25 cellular contexts compared by ENCODE assay signal in genomic region chr7:67588631-67589030, GRCh38.
"Had no signal": no experiment of that assay in that cellular context is flagged by ENCODE, and none has a peak within 500 bp of the region (broad histone marks: within the 10 kb centered on the region; RNA-seq: fewer than 3 reads in every experiment).

No MANE protein-coding gene starts in this region.

- H3K36me3 Mint-ChIP-seq: activated naive CD4-positive, alpha-beta T cell treated with anti-CD3 and anti-CD28 coated beads, Interleukin-2, amount 10 ng/mL, durations not matched to agents 7 days and 5 days; activated naive CD8-positive, alpha-beta T cell treated with anti-CD3 and anti-CD28 coated beads, Interleukin-2, amount 10 ng/mL, durations not matched to agents 7 days and 5 days had no signal

- H3K4me1 Mint-ChIP-seq: activated CD4-positive, alpha-beta memory T cell treated with anti-CD3 and anti-CD28 coated beads, Interleukin-2, amount 10 ng/mL, durations not matched to agents 7 days and 5 days; activated CD4-positive, alpha-beta T cell treated with anti-CD3 and anti-CD28 coated beads for 36 hours; activated naive CD4-positive, alpha-beta T cell treated with anti-CD3 and anti-CD28 coated beads, Interleukin-2, amount 10 ng/mL, durations not matched to agents 7 days and 5 days; activated naive CD8-positive, alpha-beta T cell treated with anti-CD3 and anti-CD28 coated beads, Interleukin-2, amount 10 ng/mL, durations not matched to agents 7 days and 5 days had no signal

- H3K4me3 ChIP-seq: adrenal gland, breast epithelium, Peyer's patch, SJCRH30 had no signal

- H3K36me3 ChIP-seq: adrenal gland, breast epithelium, Peyer's patch, SJCRH30 had no signal

- H3K9me3 ChIP-seq: adrenal gland, SK-N-SH had no signal

- DNase-seq: activated CD4-positive, alpha-beta memory T cell treated with anti-CD3 and anti-CD28 coated beads, Interleukin-2, amount 10 ng/mL, durations not matched to agents 7 days and 5 days; activated CD4-positive, alpha-beta T cell treated with anti-CD3 and anti-CD28 coated beads for 36 hours; activated CD4-positive, alpha-beta T cell treated with anti-CD3 and anti-CD28 coated beads, Interleukin-2, amount 50 U/mL, for 1 hour; activated gamma-delta T cell treated with Interleukin-2 at 50 U/mL for 16 hours; activated naive CD4-positive, alpha-beta T cell treated with anti-CD3 and anti-CD28 coated beads, Interleukin-2, amount 10 ng/mL, durations not matched to agents 7 days and 5 days; activated naive CD8-positive, alpha-beta T cell treated with anti-CD3 and anti-CD28 coated beads, Interleukin-2, amount 10 ng/mL, durations not matched to agents 7 days and 5 days; activated T-cell treated with anti-CD3 and anti-CD28 coated beads for 4 hours; activated T-cell treated with anti-CD3 and anti-CD28 coated beads, Interleukin-2, amount 50 U/mL, for 48 hours; adrenal gland; NCI-H1092; NCI-H1417; NCI-H2029 treated with DMSO at 0.1 percent for 48 hours; NCI-H2227 treated with DMSO at 0.1 percent for 48 hours; NCI-H446 treated with DMSO at 0.1 percent for 48 hours; NCI-H526 treated with DMSO at 0.1 percent for 48 hours; Peyer's patch; Right ventricle myocardium superior; SJCRH30; SK-N-SH; T-helper 1 cell had no signal

- H3K27me3 ChIP-seq: adrenal gland, Peyer's patch, SJCRH30 had no signal

- ATAC-seq: activated CD4-positive, alpha-beta T cell treated with anti-CD3 and anti-CD28 coated beads for 36 hours had no signal

- H3K4me1 ChIP-seq: adrenal gland, breast epithelium, Peyer's patch had no signal

- H3K27ac ChIP-seq: adrenal gland, breast epithelium, KMS-11, Peyer's patch, RWPE1, SJCRH30, VCaP had no signal

- H3K27ac Mint-ChIP-seq: activated CD4-positive, alpha-beta memory T cell treated with anti-CD3 and anti-CD28 coated beads, Interleukin-2, amount 10 ng/mL, durations not matched to agents 7 days and 5 days; activated CD4-positive, alpha-beta T cell treated with anti-CD3 and anti-CD28 coated beads for 36 hours; activated naive CD4-positive, alpha-beta T cell treated with anti-CD3 and anti-CD28 coated beads, Interleukin-2, amount 10 ng/mL, durations not matched to agents 7 days and 5 days; activated naive CD8-positive, alpha-beta T cell treated with anti-CD3 and anti-CD28 coated beads, Interleukin-2, amount 10 ng/mL, durations not matched to agents 7 days and 5 days; activated T-helper 2 cell treated with anti-CD3 and anti-CD28 coated beads, Interferon-gamma antibody, Interleukin-2, Interleukin-4, amounts not matched to agents 10 μg/mL and 5 μg/mL and 100 μg/mL, durations not matched to agents 14 hours and 24 hours and 36 hours had no signal

- H3K4me3 Mint-ChIP-seq: activated CD4-positive, alpha-beta memory T cell treated with anti-CD3 and anti-CD28 coated beads, Interleukin-2, amount 10 ng/mL, durations not matched to agents 7 days and 5 days; activated CD4-positive, alpha-beta T cell treated with anti-CD3 and anti-CD28 coated beads for 36 hours; activated naive CD4-positive, alpha-beta T cell treated with anti-CD3 and anti-CD28 coated beads, Interleukin-2, amount 10 ng/mL, durations not matched to agents 7 days and 5 days; activated naive CD8-positive, alpha-beta T cell treated with anti-CD3 and anti-CD28 coated beads, Interleukin-2, amount 10 ng/mL, durations not matched to agents 7 days and 5 days had no signal

- H3K27me3 Mint-ChIP-seq: activated CD4-positive, alpha-beta memory T cell treated with anti-CD3 and anti-CD28 coated beads, Interleukin-2, amount 10 ng/mL, durations not matched to agents 7 days and 5 days; activated CD4-positive, alpha-beta T cell treated with anti-CD3 and anti-CD28 coated beads for 36 hours; activated naive CD4-positive, alpha-beta T cell treated with anti-CD3 and anti-CD28 coated beads, Interleukin-2, amount 10 ng/mL, durations not matched to agents 7 days and 5 days; activated naive CD8-positive, alpha-beta T cell treated with anti-CD3 and anti-CD28 coated beads, Interleukin-2, amount 10 ng/mL, durations not matched to agents 7 days and 5 days had no signal
